In the genomic region with DNA sequence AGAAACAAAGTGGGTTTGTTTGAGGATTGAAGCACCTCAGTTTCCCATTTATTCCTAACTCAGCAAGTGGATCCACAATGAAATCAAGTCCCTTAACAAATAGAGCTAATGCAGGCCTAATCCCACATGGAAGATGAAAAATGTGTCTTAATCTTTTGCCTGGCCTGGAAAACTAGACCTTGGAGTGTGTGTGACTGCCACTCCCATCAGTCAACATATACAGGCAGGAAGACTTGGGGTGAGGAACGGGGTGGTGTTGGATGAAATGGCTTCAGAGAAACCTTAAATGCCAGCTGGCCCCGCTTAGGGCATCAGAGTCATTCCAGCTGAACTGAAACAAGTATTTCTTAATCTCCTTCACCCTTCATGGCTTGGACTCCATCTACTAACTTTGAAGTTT, we compare ENCODE assay signal across 38 cellular contexts.
"Had no signal": no experiment of that assay in that cellular context is flagged by ENCODE, and none has a peak within 500 bp of the region (broad histone marks: within the 10 kb centered on the region; RNA-seq: fewer than 3 reads in every experiment).

No MANE protein-coding gene starts in this region.

- DNase-seq: activated B cell treated with CpG ODN at 0.5 μM for 24 hours; activated CD4-positive, alpha-beta memory T cell treated with anti-CD3 and anti-CD28 coated beads for 36 hours; activated CD4-positive, alpha-beta T cell treated with anti-CD3 and anti-CD28 coated beads for 4 hours; activated CD4-positive, alpha-beta T cell treated with anti-CD3 and anti-CD28 coated beads, Interleukin-2, amount 10 ng/mL, durations not matched to agents 24 days and 14 days; activated CD4-positive, alpha-beta T cell treated with anti-CD3 and anti-CD28 coated beads, Interleukin-2, amount 50 U/mL, for 1 hour; activated CD4-positive, alpha-beta T cell treated with anti-CD3 and anti-CD28 coated beads, Interleukin-2, amount 50 U/mL, for 4 hours; activated CD4-positive, CD25-positive, alpha-beta regulatory T cell treated with anti-CD3 and anti-CD28 coated beads, Interleukin-2, amount 50 U/mL, for 72 hours; activated CD8-positive, alpha-beta memory T cell treated with anti-CD3 and anti-CD28 coated beads, Interleukin-2, amount 50 U/mL, for 4 hours; activated CD8-positive, alpha-beta T cell treated with anti-CD3 and anti-CD28 coated beads for 36 hours; activated effector memory CD4-positive, alpha-beta T cell treated with anti-CD3 and anti-CD28 coated beads, Interleukin-2, amount 50 U/mL, for 16 hours; activated gamma-delta T cell treated with Interleukin-2 at 50 U/mL for 16 hours; activated naive CD4-positive, alpha-beta T cell; activated naive CD4-positive, alpha-beta T cell treated with anti-CD3 and anti-CD28 coated beads for 36 hours; activated naive CD4-positive, alpha-beta T cell treated with anti-CD3 and anti-CD28 coated beads, Interleukin-2, amount 50 U/mL, for 16 hours; activated naive CD8-positive, alpha-beta T cell treated with anti-CD3 and anti-CD28 coated beads for 36 hours; activated T-cell treated with anti-CD3 and anti-CD28 coated beads for 4 hours; activated T-cell treated with anti-CD3 and anti-CD28 coated beads, Interleukin-2, amount 50 U/mL, for 1 hour; activated T-cell treated with anti-CD3 and anti-CD28 coated beads, Interleukin-2, amount 50 U/mL, for 4 hours; activated T-cell treated with anti-CD3 and anti-CD28 coated beads, Interleukin-2, amount 50 U/mL, for 72 hours; adrenal gland; amniotic stem cell; aorta; body of pancreas; brain microvascular endothelial cell; central memory CD4-positive, alpha-beta T cell; SW 1271; T-helper 1 cell; T-helper 2 cell; T-helper 9 cell had no signal

- H3K4me1 ChIP-seq: body of pancreas, breast epithelium had no signal

- H3K9me3 ChIP-seq: adrenal gland, body of pancreas, breast epithelium had no signal

- H3K27me3 Mint-ChIP-seq: activated T-helper 17 cell treated with anti-CD3 and anti-CD28 coated beads, Interleukin-2, amount 50 U/mL, for 72 hours had no signal

- H3K27ac ChIP-seq: adrenal gland, body of pancreas, brain microvascular endothelial cell, breast epithelium, VCaP had no signal

- H3K4me1 Mint-ChIP-seq: activated naive CD8-positive, alpha-beta T cell treated with anti-CD3 and anti-CD28 coated beads for 36 hours had no signal

- H3K36me3 Mint-ChIP-seq: activated CD4-positive, alpha-beta memory T cell treated with anti-CD3 and anti-CD28 coated beads for 36 hours; activated naive CD4-positive, alpha-beta T cell treated with anti-CD3 and anti-CD28 coated beads, Interleukin-2, amount 50 U/mL, for 72 hours; activated naive CD8-positive, alpha-beta T cell treated with anti-CD3 and anti-CD28 coated beads for 36 hours had no signal

- FAIRE-seq: astrocyte, TTC549 had no signal

- H3K36me3 ChIP-seq: adrenal gland, brain microvascular endothelial cell, breast epithelium had no signal

- H3K27ac Mint-ChIP-seq: activated B cell treated with CpG ODN at 0.5 μM for 24 hours; activated CD4-positive, alpha-beta memory T cell treated with anti-CD3 and anti-CD28 coated beads for 36 hours; activated CD4-positive, alpha-beta T cell treated with anti-CD3 and anti-CD28 coated beads, Interleukin-2, amount 10 ng/mL, durations not matched to agents 24 days and 14 days; activated CD8-positive, alpha-beta T cell treated with anti-CD3 and anti-CD28 coated beads for 36 hours; activated naive CD4-positive, alpha-beta T cell treated with anti-CD3 and anti-CD28 coated beads for 36 hours; activated naive CD8-positive, alpha-beta T cell treated with anti-CD3 and anti-CD28 coated beads for 36 hours; activated T-cell treated with anti-CD3 and anti-CD28 coated beads, Interleukin-2, amount 50 U/mL, for 72 hours; activated T-helper 1 cell treated with anti-CD3 and anti-CD28 coated beads, Interleukin-12 subunit alpha, Interleukin-12 subunit beta, Interleukin-2, Interleukin-4 antibody, amounts not matched to agents 30 ng/mL and 10 ng/mL and 1 ng/mL, durations not matched to agents 14 hours and 24 hours and 36 hours; T-helper 1 cell treated with Interleukin-12 subunit alpha and Interleukin-12 subunit beta and Interleukin-4 antibody, amounts not matched to agents 30 μg/mL and 1 μg/mL, for 36 hours; T-helper 2 cell treated with Interferon-gamma antibody and Interleukin-4, amounts not matched to agents 5 μg/mL and 100 μg/mL, for 36 hours had no signal

- H3K27me3 ChIP-seq: adrenal gland, body of pancreas, brain microvascular endothelial cell, breast epithelium had no signal

- ATAC-seq: activated CD8-positive, alpha-beta T cell treated with anti-CD3 and anti-CD28 coated beads for 36 hours; activated naive CD4-positive, alpha-beta T cell treated with anti-CD3 and anti-CD28 coated beads, Interleukin-2, amount 50 U/mL, for 72 hours; activated T-cell treated with anti-CD3 and anti-CD28 coated beads, Interleukin-2, amount 50 U/mL, for 4 hours; activated T-cell treated with anti-CD3 and anti-CD28 coated beads, Interleukin-2, amount 50 U/mL, for 72 hours; activated T-helper 17 cell treated with anti-CD3 and anti-CD28 coated beads, Interleukin-2, amount 50 U/mL, for 72 hours; body of pancreas had no signal

- H3K4me3 ChIP-seq: adrenal gland, body of pancreas, breast epithelium had no signal

- H3K4me3 Mint-ChIP-seq: activated B cell treated with CpG ODN at 0.5 μM for 24 hours; activated CD4-positive, alpha-beta memory T cell treated with anti-CD3 and anti-CD28 coated beads for 36 hours; activated CD4-positive, alpha-beta T cell treated with anti-CD3 and anti-CD28 coated beads, Interleukin-2, amount 10 ng/mL, durations not matched to agents 24 days and 14 days; activated CD8-positive, alpha-beta T cell treated with anti-CD3 and anti-CD28 coated beads for 36 hours; activated naive CD4-positive, alpha-beta T cell treated with anti-CD3 and anti-CD28 coated beads for 36 hours; activated naive CD8-positive, alpha-beta T cell treated with anti-CD3 and anti-CD28 coated beads for 36 hours; activated T-cell treated with anti-CD3 and anti-CD28 coated beads, Interleukin-2, amount 50 U/mL, for 4 hours; activated T-cell treated with anti-CD3 and anti-CD28 coated beads, Interleukin-2, amount 50 U/mL, for 72 hours; activated T-helper 1 cell treated with anti-CD3 and anti-CD28 coated beads, Interleukin-12 subunit alpha, Interleukin-12 subunit beta, Interleukin-2, Interleukin-4 antibody, amounts not matched to agents 30 ng/mL and 10 ng/mL and 1 ng/mL, durations not matched to agents 14 hours and 24 hours and 36 hours; activated T-helper 17 cell treated with anti-CD3 and anti-CD28 coated beads, Interleukin-2, amount 50 U/mL, for 72 hours; T-helper 1 cell treated with Interleukin-12 subunit alpha and Interleukin-12 subunit beta and Interleukin-4 antibody, amounts not matched to agents 30 μg/mL and 1 μg/mL, for 36 hours; T-helper 2 cell treated with Interferon-gamma antibody and Interleukin-4, amounts not matched to agents 5 μg/mL and 100 μg/mL, for 36 hours had no signal

- H3K9me3 Mint-ChIP-seq: activated B cell treated with CpG ODN at 0.5 μM for 24 hours; activated CD4-positive, alpha-beta memory T cell treated with anti-CD3 and anti-CD28 coated beads for 36 hours; activated CD4-positive, alpha-beta T cell treated with anti-CD3 and anti-CD28 coated beads, Interleukin-2, amount 10 ng/mL, durations not matched to agents 24 days and 14 days; activated CD8-positive, alpha-beta T cell treated with anti-CD3 and anti-CD28 coated beads for 36 hours; activated naive CD4-positive, alpha-beta T cell treated with anti-CD3 and anti-CD28 coated beads for 36 hours; activated naive CD4-positive, alpha-beta T cell treated with anti-CD3 and anti-CD28 coated beads, Interleukin-2, amount 50 U/mL, for 72 hours; activated naive CD8-positive, alpha-beta T cell treated with anti-CD3 and anti-CD28 coated beads for 36 hours; activated T-cell treated with anti-CD3 and anti-CD28 coated beads, Interleukin-2, amount 50 U/mL, for 4 hours; activated T-cell treated with anti-CD3 and anti-CD28 coated beads, Interleukin-2, amount 50 U/mL, for 72 hours; activated T-helper 1 cell treated with anti-CD3 and anti-CD28 coated beads, Interleukin-12 subunit alpha, Interleukin-12 subunit beta, Interleukin-2, Interleukin-4 antibody, amounts not matched to agents 30 ng/mL and 10 ng/mL and 1 ng/mL, durations not matched to agents 14 hours and 24 hours and 36 hours; activated T-helper 17 cell treated with anti-CD3 and anti-CD28 coated beads, Interleukin-2, amount 50 U/mL, for 72 hours; T-helper 1 cell treated with Interleukin-12 subunit alpha and Interleukin-12 subunit beta and Interleukin-4 antibody, amounts not matched to agents 30 μg/mL and 1 μg/mL, for 36 hours; T-helper 2 cell treated with Interferon-gamma antibody and Interleukin-4, amounts not matched to agents 5 μg/mL and 100 μg/mL, for 36 hours had no signal
